Comparison of ENCODE assay signal across 11 cellular contexts in the genomic region with DNA sequence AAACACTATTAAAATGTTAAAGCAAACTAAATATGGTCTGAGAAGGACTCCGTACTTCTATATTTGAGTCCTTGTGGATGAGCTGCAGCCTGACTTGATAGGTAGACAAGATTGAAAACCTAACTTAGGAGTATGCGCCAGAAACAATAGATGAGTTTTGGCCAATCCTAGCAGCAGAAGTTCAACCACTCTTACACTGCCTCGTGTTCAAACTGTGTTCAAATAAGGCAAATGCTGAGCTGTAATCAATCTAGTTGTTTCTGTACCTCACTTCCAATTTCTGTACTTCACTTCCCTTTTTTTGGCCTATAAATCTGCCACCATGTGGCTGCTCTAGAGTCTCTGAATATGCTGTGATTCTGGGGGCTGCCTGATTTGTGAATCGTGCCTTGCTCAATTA. TPM values are rescaled to one million over a fixed set of nuclear protein-coding genes. Genes with fewer than 3 reads are reported as not detected.
DNase-seq lines count a peak whose midpoint lies in the region; ATAC-seq and TF ChIP-seq lines count a peak whose summit lies in the region.
"Had no signal": no experiment of that assay in that cellular context is flagged by ENCODE, and none has a peak within 500 bp of the region (broad histone marks: within the 10 kb centered on the region; RNA-seq: fewer than 3 reads in every experiment).

No MANE protein-coding gene starts in this region.

- WGBS in upper lobe of left lung, 2 donors, result 71 to 72% methylated on average over 4 of the region's 4 CpGs

- H3K9me3 Mint-ChIP-seq in memory B cell (no peaks in the 10 kb centered on the region), HFFc6 (no peaks in the 10 kb centered on the region)
- H3K9me3 Mint-ChIP-seq: IgD-negative memory B cell; naive thymus-derived CD8-positive, alpha-beta T cell had no signal

- H3K27me3 Mint-ChIP-seq in memory B cell (no peaks in the 10 kb centered on the region), HFFc6 (ENCODE audit: insufficient read depth) (no peaks in the 10 kb centered on the region)
- H3K27me3 Mint-ChIP-seq: IgD-negative memory B cell; naive thymus-derived CD8-positive, alpha-beta T cell had no signal

- no peak overlapping the region for H3K27ac ChIP-seq in upper lobe of left lung
- no peak overlapping the region for H3K27ac ChIP-seq in colonic mucosa
- no peak overlapping the region for H3K27ac ChIP-seq in SJCRH30

- H3K36me3 ChIP-seq in upper lobe of left lung (no peaks in the 10 kb centered on the region), colonic mucosa (no peaks in the 10 kb centered on the region), SJCRH30 (no peaks in the 10 kb centered on the region)

- H3K27ac Mint-ChIP-seq in memory B cell, result no peak overlapping the region
- H3K27ac Mint-ChIP-seq in HFFc6, result no peak overlapping the region
- H3K27ac Mint-ChIP-seq: IgD-negative memory B cell; naive thymus-derived CD8-positive, alpha-beta T cell had no signal

- H3K4me3 ChIP-seq in upper lobe of left lung (no peak overlapping the region), colonic mucosa (no peak overlapping the region), SJCRH30 (no peak overlapping the region)

- H3K4me1 ChIP-seq in upper lobe of left lung, result no peaks in the 10 kb centered on the region
- H3K4me1 ChIP-seq in colonic mucosa, result no peaks in the 10 kb centered on the region
- no peaks in the 10 kb centered on the region for H3K4me1 ChIP-seq in SJCRH30

- H3K27me3 ChIP-seq in upper lobe of left lung, result no peaks in the 10 kb centered on the region
- no peaks in the 10 kb centered on the region for H3K27me3 ChIP-seq in colonic mucosa
- no peaks in the 10 kb centered on the region for H3K27me3 ChIP-seq in SJCRH30

- no peak for TF ChIP-seq EP300 in upper lobe of left lung (IDR thresholded peaks at IDR 0.05)

- H3K36me3 Mint-ChIP-seq in memory B cell, result no peaks in the 10 kb centered on the region
- no peaks in the 10 kb centered on the region for H3K36me3 Mint-ChIP-seq in HFFc6 (ENCODE audit: low read depth)
- H3K36me3 Mint-ChIP-seq: naive thymus-derived CD8-positive, alpha-beta T cell had no signal

- TF ChIP-seq CTCF in upper lobe of left lung (IDR thresholded peaks at IDR 0.05) (no peak), HFFc6 (IDR thresholded peaks at IDR 0.05) (no peak), colonic mucosa (IDR thresholded peaks at IDR 0.05) (no peak)

- intact Hi-C loops in colonic mucosa (cut with DNase I), result no loop called here

- DNase-seq in MV-4-11 (lab: John Stamatoyannopoulos, UW), result peak; percentile 83
- DNase-seq in memory B cell (ENCODE audit: low spot score in 2 of 2), result peak in 1 of 2 donors; percentile 18
- DNase-seq in upper lobe of left lung, result no peak
- DNase-seq in HFFc6, result no peak
- DNase-seq in colonic mucosa, result no peak
- no peak for DNase-seq in SJCRH30
- DNase-seq: activated naive CD4-positive, alpha-beta T cell treated with Interleukin-2 at 50 U/mL for 16 hours; naive thymus-derived CD8-positive, alpha-beta T cell had no signal

- ATAC-seq in GM18868 (IDR thresholded peaks at IDR 0.05; ENCODE audit: unreplicated experiment) (peak; percentile 94), HG02759 (IDR thresholded peaks at IDR 0.05; ENCODE audit: unreplicated experiment) (peak; percentile 96), memory B cell (ENCODE audit: low read depth) (peak; percentile 91), upper lobe of left lung (ENCODE audit: low FRiP score in 2 of 2) (no peak)
- ATAC-seq: naive thymus-derived CD8-positive, alpha-beta T cell had no signal

- peaks cover 5% of the 10 kb centered on the region for H3K4me1 Mint-ChIP-seq in memory B cell
- H3K4me1 Mint-ChIP-seq in HFFc6 (ENCODE audit: low read depth), result no peaks in the 10 kb centered on the region

- H3K9ac ChIP-seq in colonic mucosa (ENCODE audit: low read depth in 2 of 2, low read length in 2 of 2), result no peak overlapping the region

- H3K9me3 ChIP-seq in upper lobe of left lung (no peaks in the 10 kb centered on the region), colonic mucosa (no peaks in the 10 kb centered on the region), SJCRH30 (replicated peaks) (no peaks in the 10 kb centered on the region)

- no peak for TF ChIP-seq POLR2A in upper lobe of left lung (IDR thresholded peaks at IDR 0.05)

- no peak overlapping the region for H3K4me3 Mint-ChIP-seq in memory B cell
- H3K4me3 Mint-ChIP-seq in HFFc6, result no peak overlapping the region
- H3K4me3 Mint-ChIP-seq: IgD-negative memory B cell; naive thymus-derived CD8-positive, alpha-beta T cell had no signal

RNA-seq across cellular contexts. Expression of a gene that starts 13.2 kb away (rescaled TPM):
- 100 to 1,000 TPM in 4 of 6 donors, 10 to 100 TPM in 2; 30.4 to 222 (median 188) TPM for total RNA-seq in upper lobe of left lung
- total RNA-seq in HFFc6 (2021; fragmentation: NEBNext Ultra II Directional; extraction: Animal tissue kit (Norgen Biotek cat#: 25700)), result 100 to 1,000 TPM; 161 to 215 (median 179) TPM
- total RNA-seq in colonic mucosa, result 100 to 1,000 TPM in 1 of 2 donors, 10 to 100 TPM in 1; 83.1 to 136 TPM
- 76.7 and 79.5 TPM in 2 replicates for total RNA-seq in SJCRH30 (2014; rRNA removed; shearing (Covaris generic))

Comparison
In these comparisons a context has a peak if more than half of its experiments do, and no peak if none do; other contexts are left out.
1. ATAC-seq: peak in GM18868 (single experiment), HG02759 (single experiment) and memory B cell (single experiment); none in upper lobe of left lung (0 of 2).